1 cellular context compared by ENCODE assay signal in genomic region chr16:84505249-84506156, GRCh38.
TF ChIP-seq lines count a peak whose summit lies in the region.

No MANE protein-coding gene starts in this region.

TF ChIP-seq in SK-N-SH treated with all-trans-retinoic acid at 6 μM for 48 hours, 23 proteins besides CTCF, POLR2A, EP300 and RAD21 (continued from another document):
- TF ChIP-seq POU6F1 (CRISPR knock-in tag; IDR thresholded peaks at IDR 0.05; ENCODE audit: borderline replicate concordance, low read depth) (no peak), ZNF70 (CRISPR knock-in tag; IDR thresholded peaks at IDR 0.05) (no peak), ZFP3 (CRISPR knock-in tag; IDR thresholded peaks at IDR 0.05) (no peak), ARNTL (CRISPR knock-in tag; IDR thresholded peaks at IDR 0.05; ENCODE audit: borderline replicate concordance, low read depth) (no peak)
